In the genomic region with DNA sequence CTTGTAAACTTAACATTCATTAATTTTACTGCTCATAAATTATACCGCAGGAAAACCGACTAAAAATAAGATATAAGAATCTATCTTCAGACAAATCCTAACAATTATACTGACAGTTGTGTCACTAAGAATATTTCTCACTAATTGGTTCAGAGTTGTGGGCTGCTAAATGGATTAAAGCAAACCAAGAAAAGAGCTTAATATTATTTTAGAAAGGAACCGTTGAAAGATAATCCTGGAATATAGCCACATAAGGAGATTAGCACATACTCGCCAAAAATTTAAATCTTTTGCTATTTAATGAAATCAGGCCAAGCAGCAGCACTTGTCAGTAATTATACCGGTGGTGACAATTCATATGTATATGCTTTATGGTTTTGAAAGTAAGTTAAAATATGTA, we compare ENCODE assay signal across 22 cellular contexts.
"Had no signal": no experiment of that assay in that cellular context is flagged by ENCODE, and none has a peak within 500 bp of the region (broad histone marks: within the 10 kb centered on the region; RNA-seq: fewer than 3 reads in every experiment).

No MANE protein-coding gene starts in this region.

- H3K36me3 Mint-ChIP-seq: mesothelial cell of epicardium, naive B cell had no signal

- FAIRE-seq: endothelial cell of umbilical vein, frontal cortex, islet of Langerhans, keratinocyte had no signal

- H3K9me3 Mint-ChIP-seq: dendritic cell treated with granulocyte-macrophage colony-stimulating factor and Interleukin-4, amounts not matched to agents 40 ng/mL and 50 ng/mL, for 4 days had no signal

- H3K36me3 ChIP-seq: colonic mucosa, esophagus muscularis mucosa, heart right ventricle, left lung, lower lobe of right lung had no signal

- H3K9me3 ChIP-seq: colonic mucosa, esophagus muscularis mucosa, heart right ventricle, left lung, lower lobe of right lung, mucosa of descending colon had no signal

- H3K27me3 ChIP-seq: colonic mucosa, esophagus muscularis mucosa, foreskin keratinocyte, heart right ventricle, left lung had no signal

- H3K4me1 ChIP-seq: colonic mucosa, foreskin keratinocyte, heart right ventricle, left lung, lower lobe of right lung had no signal

- H3K27ac ChIP-seq: colonic mucosa, esophagus muscularis mucosa, foreskin keratinocyte, heart right ventricle, left lung, lower lobe of right lung had no signal

- H3K4me1 Mint-ChIP-seq: naive B cell had no signal

- H3K4me3 Mint-ChIP-seq: dendritic cell treated with granulocyte-macrophage colony-stimulating factor and Interleukin-4, amounts not matched to agents 40 ng/mL and 50 ng/mL, for 4 days; mesothelial cell of epicardium; naive B cell had no signal

- H3K27ac Mint-ChIP-seq: dendritic cell treated with granulocyte-macrophage colony-stimulating factor and Interleukin-4, amounts not matched to agents 40 ng/mL and 50 ng/mL, for 4 days; mesothelial cell of epicardium; naive B cell had no signal

- DNase-seq: colonic mucosa; cortex of kidney; effector CD8-positive, alpha-beta T cell; foreskin keratinocyte; glutamatergic neuron; head of caudate nucleus; heart right ventricle; hippocampal formation; left cardiac atrium; left lung; left ventricle myocardium superior; lower lobe of right lung; mesenchymal stem cell; mucosa of descending colon; naive B cell had no signal

- H3K4me3 ChIP-seq: colonic mucosa, esophagus muscularis mucosa, heart right ventricle, left lung, lower lobe of right lung, mucosa of descending colon had no signal

- ATAC-seq: foreskin keratinocyte, heart right ventricle, left cardiac atrium, left lung, left ventricle myocardium superior, lower lobe of right lung, mucosa of descending colon had no signal

- H3K27me3 Mint-ChIP-seq: dendritic cell treated with granulocyte-macrophage colony-stimulating factor and Interleukin-4, amounts not matched to agents 40 ng/mL and 50 ng/mL, for 4 days; naive B cell had no signal
